ENCODE assay signal across 2 cellular contexts in the genomic region with DNA sequence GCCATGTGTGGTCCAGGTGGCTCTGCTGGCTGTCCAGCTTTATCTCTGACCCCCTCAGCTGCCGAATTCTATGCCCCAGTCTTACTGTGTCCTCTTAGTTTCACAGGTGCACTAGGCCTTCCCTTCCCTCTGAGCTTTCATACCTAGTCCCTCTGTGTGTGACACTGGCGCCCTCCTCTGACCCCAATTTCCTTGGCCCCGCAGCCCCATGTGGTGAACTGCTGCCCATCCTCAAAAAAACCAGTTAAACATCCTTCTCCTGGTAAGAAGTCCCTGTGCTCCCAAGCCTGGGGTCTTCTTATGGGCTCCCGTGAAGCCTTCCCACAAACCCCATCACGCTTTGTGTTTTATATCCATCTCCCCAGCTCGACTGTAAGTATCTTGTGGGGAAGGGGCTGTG.
TF ChIP-seq lines count a peak whose summit lies in the region.

No MANE protein-coding gene starts in this region.

TF ChIP-seq in SK-N-SH, 30 proteins besides CTCF, POLR2A, EP300 and RAD21:
- TF ChIP-seq, protein P1, sequence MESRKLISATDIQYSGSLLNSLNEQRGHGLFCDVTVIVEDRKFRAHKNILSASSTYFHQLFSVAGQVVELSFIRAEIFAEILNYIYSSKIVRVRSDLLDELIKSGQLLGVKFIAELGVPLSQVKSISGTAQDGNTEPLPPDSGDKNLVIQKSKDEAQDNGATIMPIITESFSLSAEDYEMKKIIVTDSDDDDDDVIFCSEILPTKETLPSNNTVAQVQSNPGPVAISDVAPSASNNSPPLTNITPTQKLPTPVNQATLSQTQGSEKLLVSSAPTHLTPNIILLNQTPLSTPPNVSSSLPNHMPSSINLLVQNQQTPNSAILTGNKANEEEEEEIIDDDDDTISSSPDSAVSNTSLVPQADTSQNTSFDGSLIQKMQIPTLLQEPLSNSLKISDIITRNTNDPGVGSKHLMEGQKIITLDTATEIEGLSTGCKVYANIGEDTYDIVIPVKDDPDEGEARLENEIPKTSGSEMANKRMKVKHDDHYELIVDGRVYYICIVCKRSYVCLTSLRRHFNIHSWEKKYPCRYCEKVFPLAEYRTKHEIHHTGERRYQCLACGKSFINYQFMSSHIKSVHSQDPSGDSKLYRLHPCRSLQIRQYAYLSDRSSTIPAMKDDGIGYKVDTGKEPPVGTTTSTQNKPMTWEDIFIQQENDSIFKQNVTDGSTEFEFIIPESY (IDR thresholded peaks at IDR 0.05; ENCODE audit: borderline replicate concordance, low read depth), result no peak
- TF ChIP-seq SIN3A (IDR thresholded peaks at IDR 0.05; ENCODE audit: borderline replicate concordance, low read depth, low read length) (no peak), GABPA (IDR thresholded peaks at IDR 0.05; ENCODE audit: low read depth) (no peak), CHD2 (IDR thresholded peaks at IDR 0.05; ENCODE audit: low read length, partially characterized antibody) (no peak), JUND (IDR thresholded peaks at IDR 0.05) (no peak), RFX5 (IDR thresholded peaks at IDR 0.05; ENCODE audit: low read length) (no peak), TAF1 (IDR thresholded peaks at IDR 0.05; ENCODE audit: borderline replicate concordance, low read depth, low read length) (no peak), SMC3 (IDR thresholded peaks at IDR 0.05; ENCODE audit: low read depth, low read length) (no peak; the same call in 1 of the 2 replicates), RCOR1 (IDR thresholded peaks at IDR 0.05; ENCODE audit: low read length) (no peak), TEAD4 (IDR thresholded peaks at IDR 0.05; ENCODE audit: borderline replicate concordance, insufficient read depth) (no peak), TCF12 (IDR thresholded peaks at IDR 0.05) (no peak), MXI1 (IDR thresholded peaks at IDR 0.05; ENCODE audit: low read depth, low read length) (no peak), ELF1 (IDR thresholded peaks at IDR 0.05) (no peak), FOXM1 (IDR thresholded peaks at IDR 0.05; ENCODE audit: low read depth) (no peak), FOXJ3 (CRISPR knock-in tag; IDR thresholded peaks at IDR 0.05) (no peak), FOSL2 (IDR thresholded peaks at IDR 0.05; ENCODE audit: borderline replicate concordance, low read depth) (no peak), GATA2 (CRISPR knock-in tag; IDR thresholded peaks at IDR 0.05) (no peak), RXRA (IDR thresholded peaks at IDR 0.05; ENCODE audit: borderline replicate concordance, low read depth) (no peak), EZH2phosphoT487 (IDR thresholded peaks at IDR 0.05; ENCODE audit: borderline replicate concordance, low read depth) (no peak)
- TF ChIP-seq, protein P2, sequence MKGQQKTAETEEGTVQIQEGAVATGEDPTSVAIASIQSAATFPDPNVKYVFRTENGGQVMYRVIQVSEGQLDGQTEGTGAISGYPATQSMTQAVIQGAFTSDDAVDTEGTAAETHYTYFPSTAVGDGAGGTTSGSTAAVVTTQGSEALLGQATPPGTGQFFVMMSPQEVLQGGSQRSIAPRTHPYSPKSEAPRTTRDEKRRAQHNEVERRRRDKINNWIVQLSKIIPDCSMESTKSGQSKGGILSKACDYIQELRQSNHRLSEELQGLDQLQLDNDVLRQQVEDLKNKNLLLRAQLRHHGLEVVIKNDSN (IDR thresholded peaks at IDR 0.05; ENCODE audit: borderline replicate concordance, low read depth), result no peak

TF ChIP-seq in SK-N-SH treated with all-trans-retinoic acid at 6 μM for 48 hours, 23 proteins besides CTCF, POLR2A, EP300 and RAD21 (continued from another document):
- TF ChIP-seq, protein P3, sequence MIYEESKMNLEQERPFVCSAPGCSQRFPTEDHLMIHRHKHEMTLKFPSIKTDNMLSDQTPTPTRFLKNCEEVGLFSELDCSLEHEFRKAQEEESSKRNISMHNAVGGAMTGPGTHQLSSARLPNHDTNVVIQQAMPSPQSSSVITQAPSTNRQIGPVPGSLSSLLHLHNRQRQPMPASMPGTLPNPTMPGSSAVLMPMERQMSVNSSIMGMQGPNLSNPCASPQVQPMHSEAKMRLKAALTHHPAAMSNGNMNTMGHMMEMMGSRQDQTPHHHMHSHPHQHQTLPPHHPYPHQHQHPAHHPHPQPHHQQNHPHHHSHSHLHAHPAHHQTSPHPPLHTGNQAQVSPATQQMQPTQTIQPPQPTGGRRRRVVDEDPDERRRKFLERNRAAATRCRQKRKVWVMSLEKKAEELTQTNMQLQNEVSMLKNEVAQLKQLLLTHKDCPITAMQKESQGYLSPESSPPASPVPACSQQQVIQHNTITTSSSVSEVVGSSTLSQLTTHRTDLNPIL (CRISPR knock-in tag; IDR thresholded peaks at IDR 0.05; ENCODE audit: low read depth), result no peak
- TF ChIP-seq BACH2 (CRISPR knock-in tag; IDR thresholded peaks at IDR 0.05; ENCODE audit: borderline replicate concordance) (no peak), ZNF70 (CRISPR knock-in tag; IDR thresholded peaks at IDR 0.05) (no peak)
- TF ChIP-seq, protein P4, sequence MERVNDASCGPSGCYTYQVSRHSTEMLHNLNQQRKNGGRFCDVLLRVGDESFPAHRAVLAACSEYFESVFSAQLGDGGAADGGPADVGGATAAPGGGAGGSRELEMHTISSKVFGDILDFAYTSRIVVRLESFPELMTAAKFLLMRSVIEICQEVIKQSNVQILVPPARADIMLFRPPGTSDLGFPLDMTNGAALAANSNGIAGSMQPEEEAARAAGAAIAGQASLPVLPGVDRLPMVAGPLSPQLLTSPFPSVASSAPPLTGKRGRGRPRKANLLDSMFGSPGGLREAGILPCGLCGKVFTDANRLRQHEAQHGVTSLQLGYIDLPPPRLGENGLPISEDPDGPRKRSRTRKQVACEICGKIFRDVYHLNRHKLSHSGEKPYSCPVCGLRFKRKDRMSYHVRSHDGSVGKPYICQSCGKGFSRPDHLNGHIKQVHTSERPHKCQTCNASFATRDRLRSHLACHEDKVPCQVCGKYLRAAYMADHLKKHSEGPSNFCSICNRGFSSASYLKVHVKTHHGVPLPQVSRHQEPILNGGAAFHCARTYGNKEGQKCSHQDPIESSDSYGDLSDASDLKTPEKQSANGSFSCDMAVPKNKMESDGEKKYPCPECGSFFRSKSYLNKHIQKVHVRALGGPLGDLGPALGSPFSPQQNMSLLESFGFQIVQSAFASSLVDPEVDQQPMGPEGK (CRISPR knock-in tag; IDR thresholded peaks at IDR 0.05; ENCODE audit: borderline replicate concordance), result no peak
